In genomic region chr17:82228278-82228841, GRCh38 we compare ENCODE assay signal across 7 cellular contexts. TPM values are rescaled to one million over a fixed set of nuclear protein-coding genes. Genes with fewer than 3 reads are reported as not detected.
DNase-seq lines count a peak whose midpoint lies in the region; TF ChIP-seq lines count a peak whose summit lies in the region.

No MANE protein-coding gene starts in this region.

- no peak overlapping the region for H3K27ac ChIP-seq in HUES64 (ENCODE audit: low read depth, low read length)
- H3K27ac ChIP-seq in prostate gland, result peak overlapping the region; percentile 66 to 88

- TF ChIP-seq CTCF in fibroblast of villous mesenchyme (IDR thresholded peaks at IDR 0.05; ENCODE audit: insufficient read depth, low read depth, low read length), result no peak
- no peak for TF ChIP-seq CTCF in prostate gland (IDR thresholded peaks at IDR 0.05)

- intact Hi-C loops in prostate gland (cut with DNase I), result no loop called here

- no peak overlapping the region for H3K9ac ChIP-seq in HUES64 (ENCODE audit: low read depth, low read length)

- peaks cover 64% of the 10 kb centered on the region for H3K27me3 ChIP-seq in HUES64 (ENCODE audit: insufficient read depth, low read length)
- H3K27me3 ChIP-seq in prostate gland (replicated peaks; ENCODE audit: insufficient read depth), result no peaks in the 10 kb centered on the region

- H3K4me3 ChIP-seq in HUES64 (ENCODE audit: low read length) (peak overlapping the region; percentile 53), fibroblast of villous mesenchyme (ENCODE audit: low read depth, low read length) (peak overlapping the region; percentile 54), prostate gland (peak overlapping the region; percentile 31 to 37)

- 7% methylated on average over 63 of the region's 63 CpGs for WGBS in HUES64
- 26% methylated on average over 48 of the region's 63 CpGs for WGBS in prostate gland

- TF ChIP-seq POLR2A in GM19099 (IDR thresholded peaks at IDR 0.05; ENCODE audit: extremely low read depth, insufficient read length, low read depth), result peak; percentile 35
- TF ChIP-seq POLR2A in prostate gland (IDR thresholded peaks at IDR 0.05), result peak; percentile 46

- peaks cover 5% of the 10 kb centered on the region for H3K4me1 ChIP-seq in HUES64 (ENCODE audit: insufficient read depth, low read length)
- peaks cover 5% of the 10 kb centered on the region for H3K4me1 ChIP-seq in prostate gland (replicated peaks)

- DNase-seq in activated T-cell treated with anti-CD3 and anti-CD28 coated beads, Interleukin-2, amount 50 U/mL, for 48 hours, result peak; percentile 72 to 77
- DNase-seq in fibroblast of villous mesenchyme (ENCODE audit: low read depth) (peak; percentile 34), prostate gland (ENCODE audit: low spot score) (no peak), NCI-H510A treated with DMSO at 0.1 percent for 48 hours (lab: John Stamatoyannopoulos, UW) (no peak), hypothalamus (lab: John Stamatoyannopoulos, UW) (no peak)

- no peaks in the 10 kb centered on the region for H3K36me3 ChIP-seq in HUES64 (ENCODE audit: insufficient read depth, low read length)
- no peaks in the 10 kb centered on the region for H3K36me3 ChIP-seq in prostate gland

- no peaks in the 10 kb centered on the region for H3K9me3 ChIP-seq in HUES64 (ENCODE audit: insufficient read depth, low read depth, low read length)
- H3K9me3 ChIP-seq in prostate gland, result no peaks in the 10 kb centered on the region

RNA-seq across cellular contexts. Expression of gene SLC16A3, which starts 0.5 kb away (rescaled TPM):
- 7.1 TPM for polyA plus RNA-seq in HUES64 (2013, experiment 1 of 2)
- polyA plus RNA-seq in HUES64 (2013, experiment 2 of 2), result 20.4 TPM
- 131 and 174 TPM in 2 replicates for total RNA-seq in fibroblast of villous mesenchyme
- 10 to 100 TPM in 1 of 2 donors, 1 to 10 TPM in 1; 5.0 to 69.2 TPM for total RNA-seq in prostate gland

RNA-seq across cellular contexts. Expression of gene CCDC57, which starts 15.7 kb away (rescaled TPM):
- 6.4 TPM for polyA plus RNA-seq in HUES64 (2013, experiment 1 of 2)
- 7.0 TPM for polyA plus RNA-seq in HUES64 (2013, experiment 2 of 2)
- 19.9 and 20.6 TPM in 2 replicates for total RNA-seq in fibroblast of villous mesenchyme
- total RNA-seq in prostate gland, result 10 to 100 TPM; 57.6 to 62.8 TPM

RNA-seq across cellular contexts. Expression of gene CSNK1D, which starts 45.1 kb away (rescaled TPM):
- polyA plus RNA-seq in HUES64 (2013, experiment 1 of 2), result 70.8 TPM
- 68.3 TPM for polyA plus RNA-seq in HUES64 (2013, experiment 2 of 2)
- 49.3 and 57.0 TPM in 2 replicates for total RNA-seq in fibroblast of villous mesenchyme
- total RNA-seq in prostate gland, result 100 to 1,000 TPM in 1 of 2 donors, 10 to 100 TPM in 1; 80.3 to 155 TPM

Comparison
In these comparisons a context has a peak if more than half of its experiments do, and no peak if none do; other contexts are left out.
1. DNase-seq: peak in activated T-cell treated with anti-CD3 and anti-CD28 coated beads, Interleukin-2, amount 50 U/mL, for 48 hours (2 of 2) and fibroblast of villous mesenchyme (single experiment); none in prostate gland (single experiment), NCI-H510A treated with DMSO at 0.1 percent for 48 hours (single experiment) and hypothalamus (0 of 51).
2. Peak in every context shown above with its lines, with median percentiles within 50 percentile points of each other: H3K4me3 ChIP-seq.